In genomic region chr20:47535994-47536393, GRCh38 we compare ENCODE assay signal across 1 cellular context.
TF ChIP-seq lines count a peak whose summit lies in the region.

No MANE protein-coding gene starts in this region.

TF ChIP-seq in GM12878, 131 proteins besides CTCF, POLR2A, EP300 and RAD21:
- TF ChIP-seq CEBPB (IDR thresholded peaks at IDR 0.05; ENCODE audit: borderline replicate concordance in 1 of 2, low read depth in 2 of 2, low read length in 2 of 2) (no peak), RB1 (IDR thresholded peaks at IDR 0.05; ENCODE audit: borderline replicate concordance) (peak; percentile 31; the same call in 1 of the 2 replicates)
TF ChIP-seq in GM12878: peak in this region for 1.
